In the genomic region with DNA sequence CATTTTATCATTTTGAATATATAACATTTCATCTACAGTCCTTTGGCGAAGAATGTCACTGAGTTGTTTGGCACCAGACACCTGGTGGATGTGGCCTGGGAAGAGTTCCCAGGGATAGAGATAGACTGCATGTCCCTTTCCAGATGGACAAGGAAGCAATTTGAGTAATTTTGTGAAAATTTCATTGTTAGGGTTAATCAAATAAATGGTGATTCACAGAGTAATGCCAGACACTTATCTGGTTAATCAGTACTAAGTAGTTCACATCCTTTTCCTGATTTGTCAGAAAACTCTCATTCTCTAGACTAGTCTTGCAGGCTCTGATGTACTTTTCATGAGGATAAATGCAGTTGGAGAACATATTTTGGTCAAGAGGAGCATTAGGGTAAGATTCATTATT, we compare ENCODE assay signal across 26 cellular contexts.
"Had no signal": no experiment of that assay in that cellular context is flagged by ENCODE, and none has a peak within 500 bp of the region (broad histone marks: within the 10 kb centered on the region; RNA-seq: fewer than 3 reads in every experiment).

No MANE protein-coding gene starts in this region.

- H3K9me3 ChIP-seq: adrenal gland had no signal

- H3K4me3 ChIP-seq: adrenal gland, K562, SK-N-MC had no signal

- ATAC-seq: activated CD8-positive, alpha-beta T cell treated with anti-CD3 and anti-CD28 coated beads, Interleukin-2, amount 10 ng/mL, durations not matched to agents 7 days and 5 days; K562; Right ventricle myocardium inferior; WTC11 had no signal

- H3K27me3 ChIP-seq: adrenal gland had no signal

- DNase-seq: activated CD4-positive, alpha-beta T cell treated with anti-CD3 and anti-CD28 coated beads for 48 hours; activated CD4-positive, alpha-beta T cell treated with anti-CD3 and anti-CD28 coated beads, Interleukin-2, amount 50 U/mL, for 4 hours; activated CD4-positive, CD25-positive, alpha-beta regulatory T cell treated with anti-CD3 and anti-CD28 coated beads, Interleukin-2, amount 50 U/mL, for 72 hours; activated CD8-positive, alpha-beta memory T cell treated with anti-CD3 and anti-CD28 coated beads, Interleukin-2, amount 50 U/mL, for 48 hours; activated CD8-positive, alpha-beta T cell treated with anti-CD3 and anti-CD28 coated beads, Interleukin-2, amount 10 ng/mL, durations not matched to agents 7 days and 5 days; activated naive CD4-positive, alpha-beta T cell treated with anti-CD3 and anti-CD28 coated beads, Interleukin-2, amount 50 U/mL, for 16 hours; activated naive CD8-positive, alpha-beta T cell treated with anti-CD3 and anti-CD28 coated beads, Interleukin-2, amount 10 ng/mL, durations not matched to agents 7 days and 5 days; activated T-cell treated with anti-CD3 and anti-CD28 coated beads, Interleukin-2, amount 50 U/mL, for 1 hour; adrenal gland; anterior cingulate cortex; cerebellar nuclear complex; Kasumi-1; NCI-H1105 treated with DMSO at 0.1 percent for 48 hours; NCI-H1436 treated with DMSO at 0.1 percent for 48 hours; NCI-H187 treated with DMSO at 0.1 percent for 48 hours; NCI-H2081 treated with DMSO at 0.1 percent for 48 hours; NCI-H2171 treated with DMSO at 0.1 percent for 48 hours; NCI-H345; NCI-H510A; NCI-H69; RPMI8226; SW 1271 had no signal

- H3K36me3 ChIP-seq: adrenal gland had no signal
